ENCODE assay signal across 8 cellular contexts in genomic region chr5:14011089-14012004, GRCh38.
DNase-seq lines count a peak whose midpoint lies in the region; ATAC-seq and FAIRE-seq lines count a peak whose summit lies in the region.

No MANE protein-coding gene starts in this region.

- peaks cover 37% of the 10 kb centered on the region for H3K27me3 Mint-ChIP-seq in activated naive CD8-positive, alpha-beta T cell treated with anti-CD3 and anti-CD28 coated beads, Interleukin-2, amount 10 ng/mL, durations not matched to agents 7 days and 5 days

- intact Hi-C loops in Right ventricle myocardium superior (cut with DNase I), result no loop called here

- H3K9me3 Mint-ChIP-seq in activated naive CD8-positive, alpha-beta T cell treated with anti-CD3 and anti-CD28 coated beads, Interleukin-2, amount 10 ng/mL, durations not matched to agents 7 days and 5 days, result no peaks in the 10 kb centered on the region

- no peak overlapping the region for H3K27ac Mint-ChIP-seq in activated naive CD8-positive, alpha-beta T cell treated with anti-CD3 and anti-CD28 coated beads, Interleukin-2, amount 10 ng/mL, durations not matched to agents 7 days and 5 days

- H3K4me1 Mint-ChIP-seq in activated naive CD8-positive, alpha-beta T cell treated with anti-CD3 and anti-CD28 coated beads, Interleukin-2, amount 10 ng/mL, durations not matched to agents 7 days and 5 days, result peaks cover 5% of the 10 kb centered on the region

- FAIRE-seq in HTR-8/SVneo (lab: Jason Lieb, UNC), result peak; percentile 98

- DNase-seq in EH (ENCODE audit: low read depth) (peak; percentile 94), HTR-8/SVneo (ENCODE audit: insufficient read length, low spot score) (peak; percentile 97), NOMO-1 treated with dmso at 0.1 percent for 144 hours (lab: John Stamatoyannopoulos, UW; ENCODE audit: unreplicated experiment) (peak; percentile 84), Right ventricle myocardium superior (peak; percentile 91), nucleus accumbens (lab: John Stamatoyannopoulos, UW) (peak in 55 of 56 donors; percentile 13 to 91 (median 72)), ureter (ENCODE audit: low spot score) (peak; percentile 88)
- peak; percentile 64 for DNase-seq in activated naive CD8-positive, alpha-beta T cell treated with anti-CD3 and anti-CD28 coated beads, Interleukin-2, amount 10 ng/mL, durations not matched to agents 7 days and 5 days

- H3K4me3 Mint-ChIP-seq in activated naive CD8-positive, alpha-beta T cell treated with anti-CD3 and anti-CD28 coated beads, Interleukin-2, amount 10 ng/mL, durations not matched to agents 7 days and 5 days, result peak overlapping the region; percentile 80

- H3K36me3 Mint-ChIP-seq in activated naive CD8-positive, alpha-beta T cell treated with anti-CD3 and anti-CD28 coated beads, Interleukin-2, amount 10 ng/mL, durations not matched to agents 7 days and 5 days, result no peaks in the 10 kb centered on the region

- POLR2A ChIA-PET in activated naive CD8-positive, alpha-beta T cell treated with anti-CD3 and anti-CD28 coated beads, Interleukin-2, amount 10 ng/mL, durations not matched to agents 7 days and 5 days (lab: Charles Lee), result no interaction called here

- ATAC-seq in GM21528 (IDR thresholded peaks at IDR 0.05; ENCODE audit: low FRiP score, unreplicated experiment), result peak; percentile 96
- ATAC-seq in activated naive CD8-positive, alpha-beta T cell treated with anti-CD3 and anti-CD28 coated beads, Interleukin-2, amount 10 ng/mL, durations not matched to agents 7 days and 5 days (ENCODE audit: low read depth), result peak; percentile 90
- peak; percentile 97 for ATAC-seq in Right ventricle myocardium superior (ENCODE audit: poor library complexity)

Comparison
In these comparisons a context has a peak if more than half of its experiments do, and no peak if none do; other contexts are left out.
1. Peak in every context shown above with its lines: DNase-seq and ATAC-seq.